1 cellular context compared by ENCODE assay signal in genomic region chr5:150508021-150508640, GRCh38.
TF ChIP-seq lines count a peak whose summit lies in the region.

NDST1 (plus strand) TSS chr5:150508131; CDS start chr5:150521255, 13,124 bp downstream.

TF ChIP-seq in HCT116, 20 proteins besides CTCF, POLR2A, EP300 and RAD21 (continued from another document):
- TF ChIP-seq EZH2 (IDR thresholded peaks at IDR 0.05) (no peak), MAX (IDR thresholded peaks at IDR 0.05) (no peak), SRF (IDR thresholded peaks at IDR 0.05; ENCODE audit: low read depth) (no peak)
